ENCODE assay signal across 8 cellular contexts in genomic region chr17:38605230-38605851, GRCh38. TPM values are rescaled to one million over a fixed set of nuclear protein-coding genes. Genes with fewer than 3 reads are reported as not detected.
DNase-seq lines count a peak whose midpoint lies in the region; ATAC-seq and TF ChIP-seq lines count a peak whose summit lies in the region.

No MANE protein-coding gene starts in this region.

- no peaks in the 10 kb centered on the region for H3K36me3 Mint-ChIP-seq in activated CD4-positive, alpha-beta T cell treated with anti-CD3 and anti-CD28 coated beads for 36 hours (ENCODE audit: low read depth)
- H3K36me3 Mint-ChIP-seq in T-cell: no peaks in the 10 kb centered on the region

- CTCF ChIA-PET in activated CD4-positive, alpha-beta T cell treated with anti-CD3 and anti-CD28 coated beads for 36 hours (lab: Charles Lee): interaction anchor here (0.8 to 2.8 kb wide), 5 partner anchors 18 to 66 kb away, joined by 3 to 8 read pairs (median 4); no protein-coding TSS in a partner anchor
- CTCF ChIA-PET in T-cell (lab: Charles Lee): interaction anchor here (0.7 to 1.1 kb wide), 3 partner anchors 10 to 47 kb away, joined by 3 read pairs; no protein-coding TSS in a partner anchor

- H3K4me1 Mint-ChIP-seq in activated CD4-positive, alpha-beta T cell treated with anti-CD3 and anti-CD28 coated beads for 36 hours: peaks cover 16% of the 10 kb centered on the region
- peaks cover 17 to 21% (median 19%) of the 10 kb centered on the region in 3 donors for H3K4me1 Mint-ChIP-seq in T-cell

- no peak for TF ChIP-seq CTCF in lower leg skin (IDR thresholded peaks at IDR 0.05)

- intact Hi-C loops in activated CD4-positive, alpha-beta T cell treated with anti-CD3 and anti-CD28 coated beads for 36 hours (cut with DNase I, micrococcal nuclease): loop anchor here (2.0 to 10.0 kb wide), 4 partner anchors 47 to 253 kb away; partner anchors contain the start of genes CISD3 (in 1 of the 2) and SOCS7 (in 1 of the 2)
- intact Hi-C loops in right cardiac atrium (cut with DNase I): no loop called here
- intact Hi-C loops in lower leg skin (cut with DNase I; ENCODE audit: low total_unique reads): no loop called here

- POLR2A ChIA-PET in activated CD4-positive, alpha-beta T cell treated with anti-CD3 and anti-CD28 coated beads for 36 hours (lab: Charles Lee): interaction anchor here (0.6 to 1.9 kb wide), 2 partner anchors 47 to 63 kb away, joined by 4 to 6 read pairs; no protein-coding TSS in a partner anchor
- POLR2A ChIA-PET in T-cell (lab: Charles Lee): no interaction called here

- no peak for TF ChIP-seq POLR2A in lower leg skin (IDR thresholded peaks at IDR 0.05)

- WGBS in right cardiac atrium: 1% methylated on average over 49 of the region's 49 CpGs
- WGBS in lower leg skin, 2 donors: 0 to 1% methylated on average over 8 to 23 of the region's 49 CpGs

- no peak overlapping the region for H3K27ac Mint-ChIP-seq in activated CD4-positive, alpha-beta T cell treated with anti-CD3 and anti-CD28 coated beads for 36 hours
- no peak overlapping the region for H3K27ac Mint-ChIP-seq in T-cell

- H3K4me1 ChIP-seq in right cardiac atrium (ENCODE audit: control insufficient read depth, insufficient read depth, low read length): no peaks in the 10 kb centered on the region

- H3K27me3 ChIP-seq in right cardiac atrium (ENCODE audit: control insufficient read depth, insufficient read depth): no peaks in the 10 kb centered on the region

- no peak for DNase-seq in activated CD4-positive, alpha-beta T cell treated with anti-CD3 and anti-CD28 coated beads for 36 hours
- no peak for DNase-seq in activated CD4-positive, alpha-beta T cell treated with anti-CD3 and anti-CD28 coated beads for 48 hours
- DNase-seq in T-cell (no peak), right cardiac atrium (peak in 1 of 3 donors; percentile 71), substantia nigra (lab: John Stamatoyannopoulos, UW) (peak in 2 of 49 donors; percentile 48 to 62), NCI-H2107 treated with DMSO at 0.1 percent for 48 hours (lab: John Stamatoyannopoulos, UW; ENCODE audit: unreplicated experiment) (no peak), hepatic stellate cell (ENCODE audit: low spot score) (no peak), lower leg skin (ENCODE audit: low spot score in 2 of 2) (no peak)

- no peak overlapping the region for H3K27ac ChIP-seq in right cardiac atrium (ENCODE audit: low read length)
- H3K27ac ChIP-seq in substantia nigra (ENCODE audit: low read depth, low read length, poor library complexity, severe bottlenecking): peak overlapping the region; percentile 92

- no peaks in the 10 kb centered on the region for H3K9me3 Mint-ChIP-seq in activated CD4-positive, alpha-beta T cell treated with anti-CD3 and anti-CD28 coated beads for 36 hours (ENCODE audit: low read depth)
- H3K9me3 Mint-ChIP-seq in T-cell: no peaks in the 10 kb centered on the region

- H3K4me3 Mint-ChIP-seq in activated CD4-positive, alpha-beta T cell treated with anti-CD3 and anti-CD28 coated beads for 36 hours: peak overlapping the region; percentile 66
- peak overlapping the region; percentile 28 to 77 (median 44) for H3K4me3 Mint-ChIP-seq in T-cell

- peaks cover 62% of the 10 kb centered on the region for H3K27me3 Mint-ChIP-seq in activated CD4-positive, alpha-beta T cell treated with anti-CD3 and anti-CD28 coated beads for 36 hours
- peaks cover 48 to 69% of the 10 kb centered on the region in 2 donors for H3K27me3 Mint-ChIP-seq in T-cell

- peak overlapping the region; percentile 74 for H3K4me3 ChIP-seq in right cardiac atrium (ENCODE audit: low read length)
- H3K4me3 ChIP-seq in lower leg skin (ENCODE audit: low read depth, poor library complexity, severe bottlenecking): no peak overlapping the region

- H3K9me3 ChIP-seq in right cardiac atrium (ENCODE audit: control insufficient read depth, low read length): no peaks in the 10 kb centered on the region

- no peak for ATAC-seq in activated CD4-positive, alpha-beta T cell treated with anti-CD3 and anti-CD28 coated beads for 36 hours
- ATAC-seq in T-cell (replicated peaks in 1 of 4) (no peak), right cardiac atrium (no peak)

RNA-seq across cellular contexts. Expression of gene SRCIN1, which starts 0.4 kb away (rescaled TPM):
- under 1 TPM; 0.72 to 0.73 TPM for total RNA-seq in activated CD4-positive, alpha-beta T cell treated with anti-CD3 and anti-CD28 coated beads for 36 hours
- total RNA-seq in T-cell (under 1 TPM in 4 of 5 donors, not detected in 1; 0.13 to 0.85 (median 0.28) TPM), right cardiac atrium (1 to 10 TPM in 3 of 4 donors, under 1 TPM in 1; 0.89 to 4.8 (median 3.0) TPM), lower leg skin (10 to 100 TPM; 12.0 to 20.2 (median 15.6) TPM)
- polyA plus RNA-seq in right cardiac atrium: 2.6 TPM

Comparison
In these comparisons a context has a peak if more than half of its experiments do, and no peak if none do; other contexts are left out.
1. intact Hi-C loops: an anchor here in activated CD4-positive, alpha-beta T cell treated with anti-CD3 and anti-CD28 coated beads for 36 hours (2.0 to 10.0 kb wide); none called in right cardiac atrium and lower leg skin.